In genomic region chr16:3147757-3148104, GRCh38 we compare ENCODE assay signal across 23 cellular contexts. TPM values are rescaled to one million over a fixed set of nuclear protein-coding genes. Genes with fewer than 3 reads are reported as not detected.
DNase-seq lines count a peak whose midpoint lies in the region; ATAC-seq, FAIRE-seq and TF ChIP-seq lines count a peak whose summit lies in the region.
"Had no signal": no experiment of that assay in that cellular context is flagged by ENCODE, and none has a peak within 500 bp of the region (broad histone marks: within the 10 kb centered on the region; RNA-seq: fewer than 3 reads in every experiment).

No MANE protein-coding gene starts in this region.

- peaks cover 67% of the 10 kb centered on the region for H3K4me1 ChIP-seq in HepG2 (ENCODE audit: insufficient read depth, low read length)
- H3K4me1 ChIP-seq in right lobe of liver, result peaks cover 0 to 23% (median 9%) of the 10 kb centered on the region in 4 donors
- peaks cover 6 to 71% (median 49%) of the 10 kb centered on the region in 6 donors for H3K4me1 ChIP-seq in spleen
- H3K4me1 ChIP-seq in CD8-positive, alpha-beta T cell (ENCODE audit: insufficient read depth, low read length), result peaks cover 23% of the 10 kb centered on the region
- H3K4me1 ChIP-seq: HAP-1 had no signal

- H3K4me3 ChIP-seq in HepG2 (replicated peaks in 1 of 3; ENCODE audit: insufficient read depth in 1 of 3, low read depth in 2 of 3, low read length in 3 of 3) (no peak overlapping the region), right lobe of liver (no peak overlapping the region), spleen (no peak overlapping the region)
- H3K4me3 ChIP-seq in CD8-positive, alpha-beta T cell (ENCODE audit: low read depth, low read length), result no peak overlapping the region
- H3K4me3 ChIP-seq: GM12878, GM23338, HAP-1 had no signal

- H3K4me2 ChIP-seq in HepG2 (ENCODE audit: low read depth, low read length), result peak overlapping the region; percentile 11; the same call in 1 of the 2 replicates
- H3K4me2 ChIP-seq: GM23338 had no signal

- H4K20me1 ChIP-seq in HepG2 (ENCODE audit: insufficient read depth, low read length), result no peaks in the 10 kb centered on the region

- H3K27me3 ChIP-seq in HepG2 (ENCODE audit: control insufficient read depth in 1 of 2, insufficient read depth in 2 of 2, low read length in 2 of 2), result peaks cover 0 to 26% of the 10 kb centered on the region in 2 experiments; a peak in 3 of 5 replicates
- no peaks in the 10 kb centered on the region for H3K27me3 ChIP-seq in right lobe of liver
- H3K27me3 ChIP-seq in spleen (replicated peaks in 1 of 7), result peaks cover 0 to 22% (median 0%) of the 10 kb centered on the region in 7 donors
- no peaks in the 10 kb centered on the region for H3K27me3 ChIP-seq in CD4-positive, alpha-beta T cell (ENCODE audit: control insufficient read depth, insufficient read depth, low read length)
- H3K27me3 ChIP-seq in CD8-positive, alpha-beta T cell (ENCODE audit: insufficient read depth, low read length), result no peaks in the 10 kb centered on the region

- H3K9me3 ChIP-seq in HepG2 (ENCODE audit: low read length), result no peaks in the 10 kb centered on the region
- H3K9me3 ChIP-seq in right lobe of liver, result no peaks in the 10 kb centered on the region
- H3K9me3 ChIP-seq in spleen, result no peaks in the 10 kb centered on the region
- H3K9me3 ChIP-seq in CD4-positive, alpha-beta T cell (ENCODE audit: control insufficient read depth, low read length), result no peaks in the 10 kb centered on the region
- no peaks in the 10 kb centered on the region for H3K9me3 ChIP-seq in CD8-positive, alpha-beta T cell (ENCODE audit: low read length)
- H3K9me3 ChIP-seq: HAP-1 had no signal

- DNase-seq in HepG2 (ENCODE audit: low spot score) (no peak), right lobe of liver (no peak), neural crest cell (ENCODE audit: low read depth, low spot score) (no peak), spleen (peak; percentile 62)
- no peak for DNase-seq in effector memory CD8-positive, alpha-beta T cell
- no peak for DNase-seq in CD4-positive, alpha-beta T cell
- DNase-seq in CD8-positive, alpha-beta T cell, result no peak
- DNase-seq: C1 segment of cervical spinal cord; CD8-positive, alpha-beta memory T cell; DMS 273 treated with DMSO at 0.1 percent for 48 hours; DMS79; EL; GDM1; HFFc6 had no signal

- no peaks in the 10 kb centered on the region for H3K36me3 ChIP-seq in HepG2 (replicated peaks in 1 of 2; ENCODE audit: control insufficient read depth in 1 of 2, insufficient read depth in 2 of 2, low read length in 2 of 2)
- no peaks in the 10 kb centered on the region for H3K36me3 ChIP-seq in right lobe of liver
- peaks cover 0 to 5% (median 3%) of the 10 kb centered on the region in 6 donors for H3K36me3 ChIP-seq in spleen
- H3K36me3 ChIP-seq in CD8-positive, alpha-beta T cell (ENCODE audit: insufficient read depth, low read length), result no peaks in the 10 kb centered on the region
- H3K36me3 ChIP-seq: HAP-1 had no signal

- POLR2A ChIA-PET in HepG2 (lab: Yijun Ruan, JAX), result interaction anchor here (1.6 to 4.7 kb wide), 2 partner anchors 13 to 24 kb away, joined by 5 to 81 read pairs; partner anchors contain the start of gene ZNF213
- POLR2A ChIA-PET in CD4-positive, alpha-beta T cell (lab: Charles Lee), result interaction anchor here (1.1 to 5.9 kb wide), 3 partner anchors 11 to 24 kb away, joined by 3 to 77 read pairs (median 57); partner anchors contain the start of gene ZNF213
- POLR2A ChIA-PET in CD8-positive, alpha-beta T cell (lab: Charles Lee), result interaction anchor here (0.6 to 1.8 kb wide), 4 partner anchors 11 to 18 kb away, joined by 3 to 10 read pairs (median 3); partner anchors contain the start of gene ZNF213

- no peak overlapping the region for H3K27ac ChIP-seq in HepG2 (ENCODE audit: extremely low read length, insufficient read depth, low read length)
- no peak overlapping the region for H3K27ac ChIP-seq in right lobe of liver
- no peak overlapping the region for H3K27ac ChIP-seq in spleen
- H3K27ac ChIP-seq in CD4-positive, alpha-beta T cell (ENCODE audit: low read depth, low read length), result no peak overlapping the region
- no peak overlapping the region for H3K27ac ChIP-seq in CD8-positive, alpha-beta T cell (ENCODE audit: low read depth, low read length)

- H3K27ac Mint-ChIP-seq in effector memory CD8-positive, alpha-beta T cell, result peak overlapping the region; percentile 59 to 84
- no peak overlapping the region for H3K27ac Mint-ChIP-seq in neural crest cell (ENCODE audit: unreplicated experiment)
- no peak overlapping the region for H3K27ac Mint-ChIP-seq in CD4-positive, alpha-beta T cell
- H3K27ac Mint-ChIP-seq in CD8-positive, alpha-beta T cell, result no peak overlapping the region
- H3K27ac Mint-ChIP-seq: GM23338, HFFc6 had no signal

- no peak for FAIRE-seq in HepG2 (lab: Jason Lieb, UNC)
- FAIRE-seq: D721Med, GM12878 had no signal

- TF ChIP-seq CTCF in HepG2 (CRISPR knock-in tag; IDR thresholded peaks at IDR 0.05) (no peak), right lobe of liver (IDR thresholded peaks at IDR 0.05) (no peak), neural crest cell (conservative IDR thresholded peaks at IDR 0.05) (no peak), spleen (IDR thresholded peaks at IDR 0.05 in 8 of 11, conservative IDR thresholded peaks at IDR 0.05 in 3 of 11) (no peak)
- no peak for TF ChIP-seq CTCF in CD4-positive, alpha-beta T cell (IDR thresholded peaks at IDR 0.05)
- no peak for TF ChIP-seq CTCF in CD8-positive, alpha-beta T cell (IDR thresholded peaks at IDR 0.05)

- H2AFZ ChIP-seq in HepG2 (ENCODE audit: low read length), result no peak overlapping the region
- H2AFZ ChIP-seq: GM23338 had no signal

- intact Hi-C loops in HepG2 (cut with micrococcal nuclease; ENCODE audit: unreplicated experiment) (no loop called here), right lobe of liver (cut with DNase I) (no loop called here), spleen (cut with DNase I; ENCODE audit: low total_unique reads) (no loop called here)
- intact Hi-C loops in CD4-positive, alpha-beta T cell (cut with DNase I, micrococcal nuclease), result no loop called here
- intact Hi-C loops in CD8-positive, alpha-beta T cell (cut with DNase I, micrococcal nuclease), result no loop called here

- H3K4me1 Mint-ChIP-seq in effector memory CD8-positive, alpha-beta T cell (ENCODE audit: low read depth in 2 of 2), result peaks cover 19 to 28% of the 10 kb centered on the region in 2 donors
- peaks cover 23% of the 10 kb centered on the region for H3K4me1 Mint-ChIP-seq in neural crest cell
- H3K4me1 Mint-ChIP-seq in CD4-positive, alpha-beta T cell (ENCODE audit: low read depth), result peaks cover 29% of the 10 kb centered on the region
- H3K4me1 Mint-ChIP-seq in CD8-positive, alpha-beta T cell (ENCODE audit: low read depth), result peaks cover 25% of the 10 kb centered on the region

- no peak for TF ChIP-seq RAD21 in HepG2 (CRISPR knock-in tag; IDR thresholded peaks at IDR 0.05)

- 23% methylated on average over 2 of the region's 5 CpGs for WGBS in HepG2 (ENCODE audit: low lambda C conversion rate)
- WGBS in right lobe of liver (ENCODE audit: insufficient coverage, low coverage, low lambda C conversion rate, missing lambda C conversion rate), result 86% methylated on average over 4 of the region's 5 CpGs
- WGBS in spleen, 5 donors, result 91 to 96% (median 93%) methylated on average over 5 of the region's 5 CpGs

- no peaks in the 10 kb centered on the region for H3K79me2 ChIP-seq in HepG2 (ENCODE audit: insufficient read depth, low read length)

- CTCF ChIA-PET in HepG2 (lab: Yijun Ruan, JAX; ENCODE audit: low intra/inter-chr PET ratio, low total read pairs), result no interaction called here
- CTCF ChIA-PET in CD4-positive, alpha-beta T cell (lab: Charles Lee), result interaction anchor here (0.9 to 1.7 kb wide), 3 partner anchors 16 to 89 kb away, joined by 3 to 5 read pairs (median 3); no protein-coding TSS in a partner anchor
- CTCF ChIA-PET in CD8-positive, alpha-beta T cell (lab: Charles Lee), result interaction anchor here (0.9 to 1.6 kb wide), 4 partner anchors 13 to 136 kb away, joined by 3 to 5 read pairs (median 4); partner anchors contain the start of genes ZNF213 and ZNF263

- no peak overlapping the region for H3K9ac ChIP-seq in HepG2 (ENCODE audit: insufficient read depth, low read depth, low read length)

- H3K27me3 Mint-ChIP-seq in effector memory CD8-positive, alpha-beta T cell, result no peaks in the 10 kb centered on the region
- H3K27me3 Mint-ChIP-seq in neural crest cell (ENCODE audit: low read depth), result peaks cover 30% of the 10 kb centered on the region
- peaks cover 20% of the 10 kb centered on the region for H3K27me3 Mint-ChIP-seq in CD4-positive, alpha-beta T cell
- no peaks in the 10 kb centered on the region for H3K27me3 Mint-ChIP-seq in CD8-positive, alpha-beta T cell (ENCODE audit: low read depth)

- in situ Hi-C loops in HepG2 (cut with HindIII; ENCODE audit: extremely low pct_ligation_motif_present, low pct_unique_long_range_greater_than_20kb), result no loop called here

- peaks cover 43% of the 10 kb centered on the region for H3K36me3 Mint-ChIP-seq in effector memory CD8-positive, alpha-beta T cell (ENCODE audit: insufficient read depth)
- H3K36me3 Mint-ChIP-seq in neural crest cell (ENCODE audit: low read depth), result peaks cover 10% of the 10 kb centered on the region
- H3K36me3 Mint-ChIP-seq in CD4-positive, alpha-beta T cell (ENCODE audit: low read depth), result peaks cover 25% of the 10 kb centered on the region
- H3K36me3 Mint-ChIP-seq in CD8-positive, alpha-beta T cell, result no peaks in the 10 kb centered on the region

- ATAC-seq in HepG2 (no peak), right lobe of liver (no peak), GM18870 (IDR thresholded peaks at IDR 0.05; ENCODE audit: unreplicated experiment) (no peak)
- no peak for ATAC-seq in effector memory CD8-positive, alpha-beta T cell (replicated peaks)
- ATAC-seq in CD4-positive, alpha-beta T cell (ENCODE audit: poor library complexity), result no peak
- no peak for ATAC-seq in CD8-positive, alpha-beta T cell
- ATAC-seq: GM12878, GM23338 had no signal

- peaks cover 0 to 2% of the 10 kb centered on the region in 2 donors for H3K9me3 Mint-ChIP-seq in effector memory CD8-positive, alpha-beta T cell
- peaks cover 7% of the 10 kb centered on the region for H3K9me3 Mint-ChIP-seq in neural crest cell
- no peaks in the 10 kb centered on the region for H3K9me3 Mint-ChIP-seq in CD4-positive, alpha-beta T cell
- H3K9me3 Mint-ChIP-seq in CD8-positive, alpha-beta T cell, result peaks cover 2% of the 10 kb centered on the region

- TF ChIP-seq EP300 in HepG2 (IDR thresholded peaks at IDR 0.05; ENCODE audit: low read depth in 2 of 2, low read length in 2 of 2) (no peak), HepG2 (CRISPR knock-in tag; IDR thresholded peaks at IDR 0.05; ENCODE audit: borderline replicate concordance) (no peak)

- TF ChIP-seq POLR2A in HepG2 (IDR thresholded peaks at IDR 0.05; ENCODE audit: insufficient read depth in 1 of 2, low read depth in 2 of 2, low read length in 2 of 2) (no peak), right lobe of liver (IDR thresholded peaks at IDR 0.05) (no peak), spleen (IDR thresholded peaks at IDR 0.05) (no peak)

- H3K4me3 Mint-ChIP-seq in effector memory CD8-positive, alpha-beta T cell, result no peak overlapping the region
- peak overlapping the region; percentile 92 for H3K4me3 Mint-ChIP-seq in neural crest cell
- no peak overlapping the region for H3K4me3 Mint-ChIP-seq in CD4-positive, alpha-beta T cell
- H3K4me3 Mint-ChIP-seq in CD8-positive, alpha-beta T cell, result no peak overlapping the region
- H3K4me3 Mint-ChIP-seq: GM23338, HFFc6 had no signal

- BruUV-seq in HepG2 (replicated peaks; lab: Mats Ljungman, UMichigan), result no TSS peak

RNA-seq across cellular contexts. Expression of gene ZNF213, which starts 12.9 kb away (rescaled TPM):
- total RNA-seq in HepG2 (2016; rRNA removed; fragmentation: Illumina TruSeq; extraction: Trizol) (0.97 and 1.2 TPM in 2 replicates), right lobe of liver (1 to 10 TPM; 1.3 to 4.4 (median 1.7) TPM), neural crest cell (14.9 and 15.9 TPM in 2 replicates), spleen (10 to 100 TPM in 1 of 7 donors, 1 to 10 TPM in 6; 6.8 to 11.4 (median 7.9) TPM)
- total RNA-seq in HepG2 (2016; cell fraction: cytosol; rRNA removed; fragmentation: Illumina TruSeq; extraction: Trizol; ENCODE audit: low read depth), result 0.51 and 0.71 TPM in 2 replicates
- total RNA-seq in HepG2 (2016; cell fraction: insoluble cytoplasmic fraction; rRNA removed; fragmentation: Illumina TruSeq; extraction: Trizol), result 0.78 and 0.92 TPM in 2 replicates
- total RNA-seq in HepG2 (2016; cell fraction: membrane; rRNA removed; fragmentation: Illumina TruSeq; extraction: Trizol), result 1.7 and 2.6 TPM in 2 replicates
- 0.78 and 1.0 TPM in 2 replicates for total RNA-seq in HepG2 (2016; cell fraction: nucleus; rRNA removed; fragmentation: Illumina TruSeq; extraction: Trizol)
- polyA plus RNA-seq in HepG2 (2011; rRNA removed) (0.59 and 0.77 TPM in 2 replicates), spleen (1 to 10 TPM; 2.4 to 5.9 (median 2.9) TPM)
- 0.38 and 0.42 TPM in 2 replicates for polyA plus RNA-seq in HepG2 (2011; cell fraction: cytosol; rRNA removed)
- polyA plus RNA-seq in HepG2 (2011; cell fraction: nucleus; rRNA removed), result 1.5 and 1.7 TPM in 2 replicates
- polyA plus RNA-seq in HepG2 (2012), result 2.8 and 3.3 TPM in 2 replicates
- 1.4 and 1.9 TPM in 2 replicates for polyA plus RNA-seq in HepG2 (2016; cell fraction: cytosol; fragmentation: Illumina TruSeq; extraction: Trizol; ENCODE audit: low read depth)
- polyA plus RNA-seq in HepG2 (2016; cell fraction: insoluble cytoplasmic fraction; fragmentation: Illumina TruSeq; extraction: Trizol; ENCODE audit: low read depth), result 2.2 and 3.9 TPM in 2 replicates
- polyA plus RNA-seq in HepG2 (2016; cell fraction: membrane; fragmentation: Illumina TruSeq; extraction: Trizol; ENCODE audit: low read depth), result 3.0 and 3.5 TPM in 2 replicates
- polyA plus RNA-seq in HepG2 (2016; cell fraction: nucleus; fragmentation: Illumina TruSeq; extraction: Trizol; ENCODE audit: insufficient read depth, low read depth), result 2.6 and 3.8 TPM in 2 replicates
- 1.5 and 2.3 TPM in 2 replicates for polyA minus RNA-seq in HepG2 (2011; rRNA and poly(A)+ RNA removed; ENCODE audit: low replicate concordance)
- polyA minus RNA-seq in HepG2 (2011; cell fraction: cytosol; rRNA and poly(A)+ RNA removed), result 2.1 and 2.5 TPM in 2 replicates
- polyA minus RNA-seq in HepG2 (2011; cell fraction: nucleus; rRNA and poly(A)+ RNA removed), result 0.26 and 0.50 TPM in 2 replicates
- total RNA-seq in CD4-positive, alpha-beta T cell, result 1 to 10 TPM; 1.6 to 2.2 TPM
- total RNA-seq in CD8-positive, alpha-beta T cell, result 1 to 10 TPM; 1.8 to 2.2 TPM

RNA-seq across cellular contexts. Expression of gene ZNF205, which starts 35.3 kb away (rescaled TPM):
- total RNA-seq in HepG2 (2016; rRNA removed; fragmentation: Illumina TruSeq; extraction: Trizol), result 6.7 and 10.2 TPM in 2 replicates
- 5.8 and 5.9 TPM in 2 replicates for total RNA-seq in HepG2 (2016; cell fraction: cytosol; rRNA removed; fragmentation: Illumina TruSeq; extraction: Trizol; ENCODE audit: low read depth)
- total RNA-seq in HepG2 (2016; cell fraction: insoluble cytoplasmic fraction; rRNA removed; fragmentation: Illumina TruSeq; extraction: Trizol), result 6.7 and 10.6 TPM in 2 replicates
- total RNA-seq in HepG2 (2016; cell fraction: membrane; rRNA removed; fragmentation: Illumina TruSeq; extraction: Trizol), result 12.3 and 12.5 TPM in 2 replicates
- total RNA-seq in HepG2 (2016; cell fraction: nucleus; rRNA removed; fragmentation: Illumina TruSeq; extraction: Trizol), result 5.2 and 5.8 TPM in 2 replicates
- 5.8 and 6.5 TPM in 2 replicates for polyA plus RNA-seq in HepG2 (2011; rRNA removed)
- polyA plus RNA-seq in HepG2 (2011; cell fraction: cytosol; rRNA removed), result 5.0 and 9.9 TPM in 2 replicates
- 22.3 and 26.1 TPM in 2 replicates for polyA plus RNA-seq in HepG2 (2011; cell fraction: nucleus; rRNA removed)
- polyA plus RNA-seq in HepG2 (2012), result 4.5 and 5.5 TPM in 2 replicates
- polyA plus RNA-seq in HepG2 (2016; cell fraction: cytosol; fragmentation: Illumina TruSeq; extraction: Trizol; ENCODE audit: low read depth), result 6.1 and 6.3 TPM in 2 replicates
- polyA plus RNA-seq in HepG2 (2016; cell fraction: insoluble cytoplasmic fraction; fragmentation: Illumina TruSeq; extraction: Trizol; ENCODE audit: low read depth), result 7.6 and 8.3 TPM in 2 replicates
- 8.5 and 10.4 TPM in 2 replicates for polyA plus RNA-seq in HepG2 (2016; cell fraction: membrane; fragmentation: Illumina TruSeq; extraction: Trizol; ENCODE audit: low read depth)
- polyA plus RNA-seq in HepG2 (2016; cell fraction: nucleus; fragmentation: Illumina TruSeq; extraction: Trizol; ENCODE audit: insufficient read depth, low read depth), result 13.2 and 13.4 TPM in 2 replicates
- polyA minus RNA-seq in HepG2 (2011; rRNA and poly(A)+ RNA removed; ENCODE audit: low replicate concordance), result 4.4 and 7.4 TPM in 2 replicates
- polyA minus RNA-seq in HepG2 (2011; cell fraction: cytosol; rRNA and poly(A)+ RNA removed), result 2.8 and 3.6 TPM in 2 replicates
- polyA minus RNA-seq in HepG2 (2011; cell fraction: nucleus; rRNA and poly(A)+ RNA removed), result 1.4 and 2.7 TPM in 2 replicates
- 1 to 10 TPM; 4.0 to 8.4 (median 5.4) TPM for total RNA-seq in right lobe of liver
- 19.7 and 21.1 TPM in 2 replicates for total RNA-seq in neural crest cell
- total RNA-seq in spleen, result 10 to 100 TPM in 1 of 7 donors, 1 to 10 TPM in 6; 4.1 to 10.4 (median 5.3) TPM
- polyA plus RNA-seq in spleen, result 10 to 100 TPM in 1 of 3 donors, 1 to 10 TPM in 2; 3.5 to 14.2 (median 6.9) TPM
- total RNA-seq in CD4-positive, alpha-beta T cell, result not detected
- not detected for total RNA-seq in CD8-positive, alpha-beta T cell
- polyA plus RNA-seq: CD8-positive, alpha-beta memory T cell had no signal

RNA-seq across cellular contexts. Expression of gene OR1F1, which starts 40.3 kb away (rescaled TPM):
- total RNA-seq in HepG2 (2016; rRNA removed; fragmentation: Illumina TruSeq; extraction: Trizol), result not detected in 2 replicates
- not detected in 2 replicates for total RNA-seq in HepG2 (2016; cell fraction: cytosol; rRNA removed; fragmentation: Illumina TruSeq; extraction: Trizol; ENCODE audit: low read depth)
- 0.15 TPM in 1 of 2 replicates, not detected in the other for total RNA-seq in HepG2 (2016; cell fraction: insoluble cytoplasmic fraction; rRNA removed; fragmentation: Illumina TruSeq; extraction: Trizol)
- total RNA-seq in HepG2 (2016; cell fraction: membrane; rRNA removed; fragmentation: Illumina TruSeq; extraction: Trizol), result not detected in 2 replicates
- total RNA-seq in HepG2 (2016; cell fraction: nucleus; rRNA removed; fragmentation: Illumina TruSeq; extraction: Trizol), result not detected in 2 replicates
- 0.90 and 0.97 TPM in 2 replicates for polyA plus RNA-seq in HepG2 (2011; rRNA removed)
- polyA plus RNA-seq in HepG2 (2011; cell fraction: cytosol; rRNA removed), result 0.94 and 1.1 TPM in 2 replicates
- polyA plus RNA-seq in HepG2 (2011; cell fraction: nucleus; rRNA removed), result 0.88 and 1.3 TPM in 2 replicates
- 0.25 and 0.40 TPM in 2 replicates for polyA plus RNA-seq in HepG2 (2012)
- not detected in 2 replicates for polyA plus RNA-seq in HepG2 (2016; cell fraction: cytosol; fragmentation: Illumina TruSeq; extraction: Trizol; ENCODE audit: low read depth)
- not detected in 2 replicates for polyA plus RNA-seq in HepG2 (2016; cell fraction: insoluble cytoplasmic fraction; fragmentation: Illumina TruSeq; extraction: Trizol; ENCODE audit: low read depth)
- polyA plus RNA-seq in HepG2 (2016; cell fraction: membrane; fragmentation: Illumina TruSeq; extraction: Trizol; ENCODE audit: low read depth), result not detected in 2 replicates
- polyA plus RNA-seq in HepG2 (2016; cell fraction: nucleus; fragmentation: Illumina TruSeq; extraction: Trizol; ENCODE audit: insufficient read depth, low read depth), result 0.53 TPM in 1 of 2 replicates, not detected in the other
- 4.7 and 5.0 TPM in 2 replicates for polyA minus RNA-seq in HepG2 (2011; rRNA and poly(A)+ RNA removed; ENCODE audit: low replicate concordance)
- 0.69 TPM in 1 of 2 replicates, not detected in the other for polyA minus RNA-seq in HepG2 (2011; cell fraction: cytosol; rRNA and poly(A)+ RNA removed)
- polyA minus RNA-seq in HepG2 (2011; cell fraction: nucleus; rRNA and poly(A)+ RNA removed), result 0.64 TPM in 1 of 2 replicates, not detected in the other
- not detected for total RNA-seq in right lobe of liver
- total RNA-seq in neural crest cell, result 0.35 TPM in 1 of 2 replicates, not detected in the other
- total RNA-seq in spleen, result not detected
- not detected for polyA plus RNA-seq in spleen
- not detected for total RNA-seq in CD4-positive, alpha-beta T cell
- total RNA-seq in CD8-positive, alpha-beta T cell, result not detected
- total RNA-seq: A172; A673; CD8-positive, alpha-beta memory T cell; GM12878; HFFc6 had no signal
- polyA plus RNA-seq: CD8-positive, alpha-beta memory T cell; GM23338 had no signal

RNA-seq across cellular contexts. Expression of gene ZSCAN10, which starts 48.6 kb away (rescaled TPM):
- total RNA-seq in HepG2 (2016; rRNA removed; fragmentation: Illumina TruSeq; extraction: Trizol) (not detected in 2 replicates), right lobe of liver (not detected), neural crest cell (not detected in 2 replicates), spleen (under 1 TPM in 1 of 7 donors, not detected in 6; 0.85 TPM)
- not detected in 2 replicates for total RNA-seq in HepG2 (2016; cell fraction: cytosol; rRNA removed; fragmentation: Illumina TruSeq; extraction: Trizol; ENCODE audit: low read depth)
- total RNA-seq in HepG2 (2016; cell fraction: insoluble cytoplasmic fraction; rRNA removed; fragmentation: Illumina TruSeq; extraction: Trizol), result 0.06 TPM in 1 of 2 replicates, not detected in the other
- not detected in 2 replicates for total RNA-seq in HepG2 (2016; cell fraction: membrane; rRNA removed; fragmentation: Illumina TruSeq; extraction: Trizol)
- 0.16 TPM in 1 of 2 replicates, not detected in the other for total RNA-seq in HepG2 (2016; cell fraction: nucleus; rRNA removed; fragmentation: Illumina TruSeq; extraction: Trizol)
- polyA plus RNA-seq in HepG2 (2011; rRNA removed) (not detected in 2 replicates), spleen (under 1 TPM in 2 of 3 donors, not detected in 1; 0.02 to 0.06 TPM)
- polyA plus RNA-seq in HepG2 (2011; cell fraction: cytosol; rRNA removed), result 0.04 TPM in 1 of 2 replicates, not detected in the other
- 0.31 and 0.82 TPM in 2 replicates for polyA plus RNA-seq in HepG2 (2011; cell fraction: nucleus; rRNA removed)
- polyA plus RNA-seq in HepG2 (2012), result 0.11 and 0.17 TPM in 2 replicates
- not detected in 2 replicates for polyA plus RNA-seq in HepG2 (2016; cell fraction: cytosol; fragmentation: Illumina TruSeq; extraction: Trizol; ENCODE audit: low read depth)
- 0.16 TPM in 1 of 2 replicates, not detected in the other for polyA plus RNA-seq in HepG2 (2016; cell fraction: insoluble cytoplasmic fraction; fragmentation: Illumina TruSeq; extraction: Trizol; ENCODE audit: low read depth)
- polyA plus RNA-seq in HepG2 (2016; cell fraction: membrane; fragmentation: Illumina TruSeq; extraction: Trizol; ENCODE audit: low read depth), result not detected in 2 replicates
- polyA plus RNA-seq in HepG2 (2016; cell fraction: nucleus; fragmentation: Illumina TruSeq; extraction: Trizol; ENCODE audit: insufficient read depth, low read depth), result not detected in 2 replicates
- polyA minus RNA-seq in HepG2 (2011; rRNA and poly(A)+ RNA removed; ENCODE audit: low replicate concordance), result not detected in 2 replicates
- not detected in 2 replicates for polyA minus RNA-seq in HepG2 (2011; cell fraction: cytosol; rRNA and poly(A)+ RNA removed)
- not detected in 2 replicates for polyA minus RNA-seq in HepG2 (2011; cell fraction: nucleus; rRNA and poly(A)+ RNA removed)
- under 1 TPM; 0.36 to 0.56 TPM for total RNA-seq in CD4-positive, alpha-beta T cell
- total RNA-seq in CD8-positive, alpha-beta T cell, result under 1 TPM in 1 of 2 experiments, not detected in 1; 0.62 TPM
- total RNA-seq: A172, A673, H4, HFFc6 had no signal
- polyA plus RNA-seq: BJ; CD8-positive, alpha-beta memory T cell had no signal

Comparison
In these comparisons a context has a peak if more than half of its experiments do, and no peak if none do; other contexts are left out.
1. H3K27ac Mint-ChIP-seq: peak in effector memory CD8-positive, alpha-beta T cell (2 of 2); none in neural crest cell (single experiment), CD4-positive, alpha-beta T cell (single experiment) and CD8-positive, alpha-beta T cell (single experiment).
2. RNA of gene ZNF205, which starts 35.3 kb away (total RNA-seq): 19.7 to 21.1 TPM in neural crest cell, 5.2 to 12.5 TPM in HepG2, 4.0 to 8.4 TPM in right lobe of liver and 4.1 to 10.4 TPM in spleen; not detected in CD8-positive, alpha-beta T cell and not detected in CD4-positive, alpha-beta T cell; every median in the first group is over 4 times any median in the second.